11 cellular contexts compared by ENCODE assay signal in the genomic region with DNA sequence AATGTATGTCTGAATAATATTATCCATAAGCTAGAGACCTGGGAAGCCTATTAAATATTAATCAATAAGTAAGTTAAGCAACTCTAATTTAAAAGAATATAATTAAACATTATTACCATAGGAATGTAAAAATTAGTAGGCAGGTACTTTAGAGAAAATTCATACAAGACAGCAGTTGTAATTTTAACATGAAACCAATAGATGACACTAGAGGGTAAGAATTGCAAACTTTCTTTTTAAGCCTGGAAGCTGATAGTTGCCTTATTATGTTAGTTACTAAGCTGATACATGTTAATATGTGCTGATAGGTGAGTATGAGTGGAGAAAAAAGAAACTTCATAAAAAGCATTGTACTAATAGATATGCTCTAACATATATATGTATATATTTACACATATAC.
DNase-seq lines count a peak whose midpoint lies in the region; ATAC-seq and TF ChIP-seq lines count a peak whose summit lies in the region.
"Had no signal": no experiment of that assay in that cellular context is flagged by ENCODE, and none has a peak within 500 bp of the region (broad histone marks: within the 10 kb centered on the region; RNA-seq: fewer than 3 reads in every experiment).

No MANE protein-coding gene starts in this region.

- intact Hi-C loops in CD14-positive monocyte (cut with micrococcal nuclease), result no loop called here
- intact Hi-C loops in naive thymus-derived CD4-positive, alpha-beta T cell (cut with micrococcal nuclease), result no loop called here

- H3K27me3 ChIP-seq in naive thymus-derived CD4-positive, alpha-beta T cell (ENCODE audit: control insufficient read depth in 2 of 2, insufficient read depth in 2 of 2, low read length in 2 of 2), result no peaks in the 10 kb centered on the region

- H3K4me3 ChIP-seq in naive thymus-derived CD4-positive, alpha-beta T cell (ENCODE audit: low read length), result no peak overlapping the region

- DNase-seq in AG09319 (ENCODE audit: extremely low read depth, low read depth), result no peak
- peak; percentile 10 for DNase-seq in GM13977 (ENCODE audit: low spot score)
- DNase-seq in OCI-M1 (lab: John Stamatoyannopoulos, UW), result peak; percentile 35
- peak; percentile 7 for DNase-seq in inferior parietal cortex (ENCODE audit: extremely low spot score)
- DNase-seq in CD14-positive monocyte (ENCODE audit: low spot score), result no peak
- no peak for DNase-seq in naive thymus-derived CD4-positive, alpha-beta T cell
- DNase-seq in UCSD-AML1 (lab: John Stamatoyannopoulos, UW; ENCODE audit: unreplicated experiment), result no peak
- no peak for DNase-seq in stimulated activated CD4-positive, alpha-beta T cell treated with anti-CD3 and anti-CD28 coated beads, Interleukin-2, amount 100 ng/mL, for 48 hours
- DNase-seq: nucleus accumbens had no signal

- H3K36me3 Mint-ChIP-seq in CD14-positive monocyte, result no peaks in the 10 kb centered on the region
- no peaks in the 10 kb centered on the region for H3K36me3 Mint-ChIP-seq in naive thymus-derived CD4-positive, alpha-beta T cell

- no peak overlapping the region for H3K27ac ChIP-seq in naive thymus-derived CD4-positive, alpha-beta T cell (ENCODE audit: low read depth, low read length)

- no peak overlapping the region for H3K4me3 Mint-ChIP-seq in CD14-positive monocyte
- no peak overlapping the region for H3K4me3 Mint-ChIP-seq in naive thymus-derived CD4-positive, alpha-beta T cell
- H3K4me3 Mint-ChIP-seq: stimulated activated naive CD8-positive, alpha-beta T cell treated with anti-CD3 and anti-CD28 coated beads, Interleukin-15, Interleukin-2, amounts not matched to agents 100 ng/mL and 50 ng/mL, for 24 hours had no signal

- TF ChIP-seq CTCF in AG09319 (IDR thresholded peaks at IDR 0.05; ENCODE audit: low read depth, low read length), result peak; percentile 26
- peak; percentile 42 for TF ChIP-seq CTCF in GM13977 (IDR thresholded peaks at IDR 0.05; ENCODE audit: extremely low read depth, insufficient read depth, missing control alignments)
- no peak for TF ChIP-seq CTCF in CD14-positive monocyte (IDR thresholded peaks at IDR 0.05)

- H3K9me3 ChIP-seq in naive thymus-derived CD4-positive, alpha-beta T cell (ENCODE audit: control insufficient read depth in 2 of 3, low read length in 3 of 3), result no peaks in the 10 kb centered on the region

- no peaks in the 10 kb centered on the region for H3K36me3 ChIP-seq in naive thymus-derived CD4-positive, alpha-beta T cell (ENCODE audit: control insufficient read depth in 2 of 3, insufficient read depth in 3 of 3, low read length in 3 of 3)

- H3K9me3 Mint-ChIP-seq in CD14-positive monocyte, result no peaks in the 10 kb centered on the region
- peaks cover 0 to 4% (median 0%) of the 10 kb centered on the region in 11 donors for H3K9me3 Mint-ChIP-seq in naive thymus-derived CD4-positive, alpha-beta T cell
- H3K9me3 Mint-ChIP-seq: stimulated activated naive CD8-positive, alpha-beta T cell treated with anti-CD3 and anti-CD28 coated beads, Interleukin-15, Interleukin-2, amounts not matched to agents 100 ng/mL and 50 ng/mL, for 24 hours had no signal

- no peak for ATAC-seq in naive thymus-derived CD4-positive, alpha-beta T cell
- ATAC-seq: esophagus mucosa had no signal

- H3K4me1 ChIP-seq in naive thymus-derived CD4-positive, alpha-beta T cell (ENCODE audit: control insufficient read depth in 2 of 2, insufficient read depth in 2 of 2, low read length in 2 of 2), result no peaks in the 10 kb centered on the region

- no peaks in the 10 kb centered on the region for H3K27me3 Mint-ChIP-seq in CD14-positive monocyte (ENCODE audit: low read depth in 3 of 3)
- no peaks in the 10 kb centered on the region for H3K27me3 Mint-ChIP-seq in naive thymus-derived CD4-positive, alpha-beta T cell
- H3K27me3 Mint-ChIP-seq: stimulated activated naive CD8-positive, alpha-beta T cell treated with anti-CD3 and anti-CD28 coated beads, Interleukin-15, Interleukin-2, amounts not matched to agents 100 ng/mL and 50 ng/mL, for 24 hours had no signal

- no peaks in the 10 kb centered on the region for H3K4me1 Mint-ChIP-seq in CD14-positive monocyte
- no peaks in the 10 kb centered on the region for H3K4me1 Mint-ChIP-seq in naive thymus-derived CD4-positive, alpha-beta T cell

- POLR2A ChIA-PET in naive thymus-derived CD4-positive, alpha-beta T cell (lab: Charles Lee), result no interaction called here

- CTCF ChIA-PET in naive thymus-derived CD4-positive, alpha-beta T cell (lab: Charles Lee), result no interaction called here

- no peak overlapping the region for H3K27ac Mint-ChIP-seq in CD14-positive monocyte
- no peak overlapping the region for H3K27ac Mint-ChIP-seq in naive thymus-derived CD4-positive, alpha-beta T cell
- H3K27ac Mint-ChIP-seq: stimulated activated naive CD8-positive, alpha-beta T cell treated with anti-CD3 and anti-CD28 coated beads, Interleukin-15, Interleukin-2, amounts not matched to agents 100 ng/mL and 50 ng/mL, for 24 hours had no signal

- in situ Hi-C loops in GM13977 (cut with MboI; ENCODE audit: low pct_unique_long_range_greater_than_20kb, low sequenced_read_pairs, unreplicated experiment), result no loop called here

Comparison
In these comparisons a context has a peak if more than half of its experiments do, and no peak if none do; other contexts are left out.
1. DNase-seq: peak in GM13977 (single experiment), OCI-M1 (single experiment) and inferior parietal cortex (single experiment); none in AG09319 (single experiment), CD14-positive monocyte (single experiment), naive thymus-derived CD4-positive, alpha-beta T cell (0 of 9), UCSD-AML1 (single experiment) and stimulated activated CD4-positive, alpha-beta T cell treated with anti-CD3 and anti-CD28 coated beads, Interleukin-2, amount 100 ng/mL, for 48 hours (0 of 2).